2 cellular contexts compared by ENCODE assay signal in the genomic region with DNA sequence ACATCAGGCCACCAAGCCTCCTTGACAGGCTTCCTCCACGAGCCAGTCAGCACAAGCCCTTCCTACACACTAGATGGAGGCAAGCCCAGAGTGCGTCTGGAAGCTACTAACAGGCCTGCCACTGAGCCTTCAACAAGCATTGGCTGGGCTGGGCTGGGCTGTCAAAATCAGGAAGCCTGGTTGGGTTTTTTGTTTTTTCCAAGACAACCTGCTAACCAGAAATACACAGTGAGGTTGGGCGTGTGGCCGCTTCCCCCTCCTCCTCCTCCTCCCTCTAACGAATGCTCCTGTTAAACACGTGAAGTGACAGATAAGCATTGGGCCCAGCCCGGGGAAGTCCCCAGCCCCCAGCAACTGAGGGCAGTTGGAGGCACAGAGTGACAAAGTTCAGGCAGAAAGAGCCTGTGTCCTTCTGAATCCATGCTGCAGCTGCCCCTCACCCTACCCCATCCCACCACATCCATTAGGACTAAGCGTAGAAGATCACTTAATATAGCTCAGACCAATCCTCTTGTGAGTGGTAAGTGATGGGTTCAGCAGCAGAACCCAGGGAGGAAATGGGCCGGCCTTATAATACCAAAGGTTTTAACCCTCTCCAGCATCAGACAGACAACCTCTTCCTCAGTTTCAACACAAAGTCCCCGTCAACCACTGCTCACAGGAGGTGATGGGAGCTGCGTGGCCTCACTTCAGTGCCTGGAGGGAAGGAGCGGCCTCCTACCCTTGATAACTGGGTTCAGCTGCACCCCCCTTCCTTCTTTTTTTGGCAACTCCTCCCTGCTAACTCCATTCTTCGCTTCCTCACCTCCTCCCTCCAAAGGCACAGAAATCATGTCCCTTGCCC.
TF ChIP-seq lines count a peak whose summit lies in the region.

No MANE protein-coding gene starts in this region.

TF ChIP-seq in SK-N-SH treated with all-trans-retinoic acid at 6 μM for 48 hours, 23 proteins besides CTCF, POLR2A, EP300 and RAD21 (continued from another document):
- TF ChIP-seq, protein P1, sequence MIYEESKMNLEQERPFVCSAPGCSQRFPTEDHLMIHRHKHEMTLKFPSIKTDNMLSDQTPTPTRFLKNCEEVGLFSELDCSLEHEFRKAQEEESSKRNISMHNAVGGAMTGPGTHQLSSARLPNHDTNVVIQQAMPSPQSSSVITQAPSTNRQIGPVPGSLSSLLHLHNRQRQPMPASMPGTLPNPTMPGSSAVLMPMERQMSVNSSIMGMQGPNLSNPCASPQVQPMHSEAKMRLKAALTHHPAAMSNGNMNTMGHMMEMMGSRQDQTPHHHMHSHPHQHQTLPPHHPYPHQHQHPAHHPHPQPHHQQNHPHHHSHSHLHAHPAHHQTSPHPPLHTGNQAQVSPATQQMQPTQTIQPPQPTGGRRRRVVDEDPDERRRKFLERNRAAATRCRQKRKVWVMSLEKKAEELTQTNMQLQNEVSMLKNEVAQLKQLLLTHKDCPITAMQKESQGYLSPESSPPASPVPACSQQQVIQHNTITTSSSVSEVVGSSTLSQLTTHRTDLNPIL (CRISPR knock-in tag; IDR thresholded peaks at IDR 0.05; ENCODE audit: low read depth): no peak
- no peak for TF ChIP-seq RARB (CRISPR knock-in tag; IDR thresholded peaks at IDR 0.05)
- no peak for TF ChIP-seq ZFP30 (CRISPR knock-in tag; IDR thresholded peaks at IDR 0.05)
- TF ChIP-seq, protein P2, sequence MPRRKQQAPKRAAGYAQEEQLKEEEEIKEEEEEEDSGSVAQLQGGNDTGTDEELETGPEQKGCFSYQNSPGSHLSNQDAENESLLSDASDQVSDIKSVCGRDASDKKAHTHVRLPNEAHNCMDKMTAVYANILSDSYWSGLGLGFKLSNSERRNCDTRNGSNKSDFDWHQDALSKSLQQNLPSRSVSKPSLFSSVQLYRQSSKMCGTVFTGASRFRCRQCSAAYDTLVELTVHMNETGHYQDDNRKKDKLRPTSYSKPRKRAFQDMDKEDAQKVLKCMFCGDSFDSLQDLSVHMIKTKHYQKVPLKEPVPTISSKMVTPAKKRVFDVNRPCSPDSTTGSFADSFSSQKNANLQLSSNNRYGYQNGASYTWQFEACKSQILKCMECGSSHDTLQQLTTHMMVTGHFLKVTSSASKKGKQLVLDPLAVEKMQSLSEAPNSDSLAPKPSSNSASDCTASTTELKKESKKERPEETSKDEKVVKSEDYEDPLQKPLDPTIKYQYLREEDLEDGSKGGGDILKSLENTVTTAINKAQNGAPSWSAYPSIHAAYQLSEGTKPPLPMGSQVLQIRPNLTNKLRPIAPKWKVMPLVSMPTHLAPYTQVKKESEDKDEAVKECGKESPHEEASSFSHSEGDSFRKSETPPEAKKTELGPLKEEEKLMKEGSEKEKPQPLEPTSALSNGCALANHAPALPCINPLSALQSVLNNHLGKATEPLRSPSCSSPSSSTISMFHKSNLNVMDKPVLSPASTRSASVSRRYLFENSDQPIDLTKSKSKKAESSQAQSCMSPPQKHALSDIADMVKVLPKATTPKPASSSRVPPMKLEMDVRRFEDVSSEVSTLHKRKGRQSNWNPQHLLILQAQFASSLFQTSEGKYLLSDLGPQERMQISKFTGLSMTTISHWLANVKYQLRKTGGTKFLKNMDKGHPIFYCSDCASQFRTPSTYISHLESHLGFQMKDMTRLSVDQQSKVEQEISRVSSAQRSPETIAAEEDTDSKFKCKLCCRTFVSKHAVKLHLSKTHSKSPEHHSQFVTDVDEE (CRISPR knock-in tag; IDR thresholded peaks at IDR 0.05): no peak
- no peak for TF ChIP-seq BACH2 (CRISPR knock-in tag; IDR thresholded peaks at IDR 0.05; ENCODE audit: borderline replicate concordance)
- TF ChIP-seq ISL1 (CRISPR knock-in tag; IDR thresholded peaks at IDR 0.05): no peak
- no peak for TF ChIP-seq ZNF8 (CRISPR knock-in tag; IDR thresholded peaks at IDR 0.05)
TF ChIP-seq in SK-N-SH treated with all-trans-retinoic acid at 6 μM for 48 hours: peak in this region for 0.

TF ChIP-seq in SK-N-SH, 30 proteins besides CTCF, POLR2A, EP300 and RAD21 (continued from another document):
- TF ChIP-seq, protein P3, sequence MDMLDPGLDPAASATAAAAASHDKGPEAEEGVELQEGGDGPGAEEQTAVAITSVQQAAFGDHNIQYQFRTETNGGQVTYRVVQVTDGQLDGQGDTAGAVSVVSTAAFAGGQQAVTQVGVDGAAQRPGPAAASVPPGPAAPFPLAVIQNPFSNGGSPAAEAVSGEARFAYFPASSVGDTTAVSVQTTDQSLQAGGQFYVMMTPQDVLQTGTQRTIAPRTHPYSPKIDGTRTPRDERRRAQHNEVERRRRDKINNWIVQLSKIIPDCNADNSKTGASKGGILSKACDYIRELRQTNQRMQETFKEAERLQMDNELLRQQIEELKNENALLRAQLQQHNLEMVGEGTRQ (IDR thresholded peaks at IDR 0.05; ENCODE audit: borderline replicate concordance, low read depth, low read length): no peak
- no peak for TF ChIP-seq SMC3 (IDR thresholded peaks at IDR 0.05; ENCODE audit: low read depth, low read length)
- TF ChIP-seq, protein P4, sequence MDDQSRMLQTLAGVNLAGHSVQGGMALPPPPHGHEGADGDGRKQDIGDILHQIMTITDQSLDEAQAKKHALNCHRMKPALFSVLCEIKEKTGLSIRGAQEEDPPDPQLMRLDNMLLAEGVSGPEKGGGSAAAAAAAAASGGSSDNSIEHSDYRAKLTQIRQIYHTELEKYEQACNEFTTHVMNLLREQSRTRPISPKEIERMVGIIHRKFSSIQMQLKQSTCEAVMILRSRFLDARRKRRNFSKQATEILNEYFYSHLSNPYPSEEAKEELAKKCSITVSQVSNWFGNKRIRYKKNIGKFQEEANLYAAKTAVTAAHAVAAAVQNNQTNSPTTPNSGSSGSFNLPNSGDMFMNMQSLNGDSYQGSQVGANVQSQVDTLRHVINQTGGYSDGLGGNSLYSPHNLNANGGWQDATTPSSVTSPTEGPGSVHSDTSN (IDR thresholded peaks at IDR 0.05): no peak
- no peak for TF ChIP-seq NRF1 (IDR thresholded peaks at IDR 0.05; ENCODE audit: low read depth, low read length)
- TF ChIP-seq, protein P5, sequence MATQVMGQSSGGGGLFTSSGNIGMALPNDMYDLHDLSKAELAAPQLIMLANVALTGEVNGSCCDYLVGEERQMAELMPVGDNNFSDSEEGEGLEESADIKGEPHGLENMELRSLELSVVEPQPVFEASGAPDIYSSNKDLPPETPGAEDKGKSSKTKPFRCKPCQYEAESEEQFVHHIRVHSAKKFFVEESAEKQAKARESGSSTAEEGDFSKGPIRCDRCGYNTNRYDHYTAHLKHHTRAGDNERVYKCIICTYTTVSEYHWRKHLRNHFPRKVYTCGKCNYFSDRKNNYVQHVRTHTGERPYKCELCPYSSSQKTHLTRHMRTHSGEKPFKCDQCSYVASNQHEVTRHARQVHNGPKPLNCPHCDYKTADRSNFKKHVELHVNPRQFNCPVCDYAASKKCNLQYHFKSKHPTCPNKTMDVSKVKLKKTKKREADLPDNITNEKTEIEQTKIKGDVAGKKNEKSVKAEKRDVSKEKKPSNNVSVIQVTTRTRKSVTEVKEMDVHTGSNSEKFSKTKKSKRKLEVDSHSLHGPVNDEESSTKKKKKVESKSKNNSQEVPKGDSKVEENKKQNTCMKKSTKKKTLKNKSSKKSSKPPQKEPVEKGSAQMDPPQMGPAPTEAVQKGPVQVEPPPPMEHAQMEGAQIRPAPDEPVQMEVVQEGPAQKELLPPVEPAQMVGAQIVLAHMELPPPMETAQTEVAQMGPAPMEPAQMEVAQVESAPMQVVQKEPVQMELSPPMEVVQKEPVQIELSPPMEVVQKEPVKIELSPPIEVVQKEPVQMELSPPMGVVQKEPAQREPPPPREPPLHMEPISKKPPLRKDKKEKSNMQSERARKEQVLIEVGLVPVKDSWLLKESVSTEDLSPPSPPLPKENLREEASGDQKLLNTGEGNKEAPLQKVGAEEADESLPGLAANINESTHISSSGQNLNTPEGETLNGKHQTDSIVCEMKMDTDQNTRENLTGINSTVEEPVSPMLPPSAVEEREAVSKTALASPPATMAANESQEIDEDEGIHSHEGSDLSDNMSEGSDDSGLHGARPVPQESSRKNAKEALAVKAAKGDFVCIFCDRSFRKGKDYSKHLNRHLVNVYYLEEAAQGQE (IDR thresholded peaks at IDR 0.05; ENCODE audit: low read depth, low read length): no peak
- TF ChIP-seq POLR2AphosphoS5 (IDR thresholded peaks at IDR 0.05; ENCODE audit: low read depth, low read length): no peak
- TF ChIP-seq, protein P6, sequence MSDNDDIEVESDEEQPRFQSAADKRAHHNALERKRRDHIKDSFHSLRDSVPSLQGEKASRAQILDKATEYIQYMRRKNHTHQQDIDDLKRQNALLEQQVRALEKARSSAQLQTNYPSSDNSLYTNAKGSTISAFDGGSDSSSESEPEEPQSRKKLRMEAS (IDR thresholded peaks at IDR 0.05; ENCODE audit: low read depth): no peak
- no peak for TF ChIP-seq GATA2 (CRISPR knock-in tag; IDR thresholded peaks at IDR 0.05)
